Comparison of ENCODE assay signal across 1 cellular context in genomic region chr6:156627524-156627923, GRCh38.
TF ChIP-seq lines count a peak whose summit lies in the region.

No MANE protein-coding gene starts in this region.

TF ChIP-seq in H1, 55 proteins besides CTCF, POLR2A, EP300 and RAD21 (continued from another document):
- no peak for TF ChIP-seq CHD7 (IDR thresholded peaks at IDR 0.05; ENCODE audit: insufficient replicate concordance, low read length)
- TF ChIP-seq PHF8 (conservative IDR thresholded peaks at IDR 0.05; ENCODE audit: low read depth, low read length): no peak
- no peak for TF ChIP-seq POLR2AphosphoS5 (IDR thresholded peaks at IDR 0.05; ENCODE audit: low read depth, low read length)
- no peak for TF ChIP-seq TBP (IDR thresholded peaks at IDR 0.05; ENCODE audit: low read depth, low read length)
- TF ChIP-seq BACH1 (IDR thresholded peaks at IDR 0.05; ENCODE audit: low read length): no peak
- TF ChIP-seq CBX5 (IDR thresholded peaks at IDR 0.05; ENCODE audit: low read depth, low read length): no peak
- no peak for TF ChIP-seq ATF2 (IDR thresholded peaks at IDR 0.05; ENCODE audit: low read length)
